ENCODE assay signal across 8 cellular contexts in genomic region chr4:147617173-147617840, GRCh38. TPM values are rescaled to one million over a fixed set of nuclear protein-coding genes. Genes with fewer than 3 reads are reported as not detected.
DNase-seq lines count a peak whose midpoint lies in the region; ATAC-seq, FAIRE-seq and TF ChIP-seq lines count a peak whose summit lies in the region.

Gene TMEM184C (plus strand): TSS chr4:147617397. CDS start chr4:147617957, 560 bp downstream.

- H3K4me2 ChIP-seq in keratinocyte (ENCODE audit: control insufficient read depth, extremely low read depth, insufficient read depth, low read depth, low read length): peak within 1 kb of the TSS; percentile 95

- TF ChIP-seq CTCF in chondrocyte (IDR thresholded peaks at IDR 0.05) (peak; percentile 40), keratinocyte (optimal IDR thresholded peaks at IDR 0.05 in 1 of 3, IDR thresholded peaks at IDR 0.05 in 1 of 3, conservative IDR thresholded peaks at IDR 0.05 in 1 of 3; ENCODE audit: extremely low read depth in 1 of 3, insufficient read depth in 2 of 3, low read length in 3 of 3) (peak in 2 of 3 experiments; percentile 14 to 29)

- H3K27ac ChIP-seq in keratinocyte (ENCODE audit: control insufficient read depth, insufficient read depth, low read length): peak within 1 kb of the TSS; percentile 91

- FAIRE-seq in keratinocyte (lab: Jason Lieb, UNC): peak; percentile 91

- H3K27me3 ChIP-seq in keratinocyte (ENCODE audit: control insufficient read depth, extremely low read depth, insufficient read depth, low read length): no peaks in the 10 kb centered on the region

- dilution Hi-C loops in keratinocyte (cut with MboI; ENCODE audit: extremely low pct_ligation_motif_present, low sequenced_read_pairs): no loop called here

- H3K4me3 Mint-ChIP-seq in chondrocyte (ENCODE audit: unreplicated experiment): peak within 1 kb of the TSS; percentile 96

- peaks cover 3% of the 10 kb centered on the region for H3K27me3 Mint-ChIP-seq in chondrocyte (ENCODE audit: low read depth)

- peak within 1 kb of the TSS; percentile 92 for H3K9ac ChIP-seq in keratinocyte (ENCODE audit: control insufficient read depth, extremely low read depth, insufficient read depth, low read length)

- H3K36me3 ChIP-seq in keratinocyte (ENCODE audit: control insufficient read depth in 2 of 2, extremely low read depth in 1 of 2, insufficient read depth in 2 of 2, low read length in 2 of 2): peaks cover 0 to 2% of the 10 kb centered on the region in 2 experiments

- peaks cover 6% of the 10 kb centered on the region for H3K36me3 Mint-ChIP-seq in chondrocyte (ENCODE audit: low read depth)

- H2AFZ ChIP-seq in keratinocyte (ENCODE audit: control insufficient read depth, low read length): peak within 1 kb of the TSS; percentile 96

- peaks cover 33% of the 10 kb centered on the region for H3K79me2 ChIP-seq in keratinocyte (ENCODE audit: control insufficient read depth, insufficient read depth, low read length)

- no peaks in the 10 kb centered on the region for H3K9me1 ChIP-seq in keratinocyte (ENCODE audit: control insufficient read depth, extremely low read depth, insufficient read depth, low read length)

- H3K9me3 Mint-ChIP-seq in chondrocyte (ENCODE audit: low read depth): no peaks in the 10 kb centered on the region

- H4K20me1 ChIP-seq in keratinocyte (ENCODE audit: control insufficient read depth, extremely low read depth, insufficient read depth, low read length): no peaks in the 10 kb centered on the region

- H3K27ac Mint-ChIP-seq in chondrocyte (ENCODE audit: unreplicated experiment): peak within 1 kb of the TSS; percentile 98

- H3K4me1 ChIP-seq in keratinocyte (ENCODE audit: control insufficient read depth, extremely low read depth, insufficient read depth, low read length): peaks cover 3% of the 10 kb centered on the region

- TF ChIP-seq POLR2A in GM19099 (IDR thresholded peaks at IDR 0.05; ENCODE audit: extremely low read depth, insufficient read length, low read depth): peak; percentile 90

- H3K4me3 ChIP-seq in keratinocyte (ENCODE audit: control insufficient read depth in 2 of 3, extremely low read depth in 1 of 3, insufficient read depth in 2 of 3, low read depth in 1 of 3, low read length in 3 of 3): peak within 1 kb of the TSS; percentile 85 to 98 (median 85)

- no peaks in the 10 kb centered on the region for H3K9me3 ChIP-seq in keratinocyte (ENCODE audit: control insufficient read depth, low read depth, low read length)

- DNase-seq in AG20443 (ENCODE audit: low spot score) (peak; percentile 97), NCI-H510A (lab: John Stamatoyannopoulos, UW) (peak; percentile 87), chondrocyte (ENCODE audit: low spot score) (peak; percentile 97), keratinocyte (ENCODE audit: low read depth, low spot score) (peak; percentile 68)
- DNase-seq in activated CD4-positive, alpha-beta T cell treated with anti-CD3 and anti-CD28 coated beads for 1 hour: peak; percentile 96
- peak; percentile 95 to 98 for DNase-seq in stimulated activated CD4-positive, alpha-beta T cell treated with anti-CD3 and anti-CD28 coated beads, Interleukin-15, amount 100 ng/mL, for 1 hour (ENCODE audit: low read depth in 1 of 2, low spot score in 1 of 2)

- ATAC-seq in HG03432 (IDR thresholded peaks at IDR 0.05; ENCODE audit: unreplicated experiment): peak; percentile 100

- peaks cover 47% of the 10 kb centered on the region for H3K4me1 Mint-ChIP-seq in chondrocyte (ENCODE audit: low read depth)

RNA-seq across cellular contexts. Expression of gene TMEM184C, which starts in this region (rescaled TPM):
- 35.3 to 40.8 TPM (median 39.3 TPM) in 3 replicates for total RNA-seq in chondrocyte
- 18.0 to 32.2 TPM (median 22.1 TPM) in 3 replicates for polyA plus RNA-seq in keratinocyte
- 18.9 TPM for polyA plus RNA-seq in keratinocyte (2011; ENCODE audit: low read depth)
- polyA plus RNA-seq in keratinocyte (2011; cell fraction: cytosol; rRNA removed): 12.2 and 23.3 TPM in 2 replicates
- 18.8 and 19.0 TPM in 2 replicates for polyA plus RNA-seq in keratinocyte (2011; cell fraction: nucleus; rRNA removed)
- 20.3 and 21.1 TPM in 2 replicates for polyA plus RNA-seq in keratinocyte (2012; ENCODE audit: low replicate concordance)
- 13.5 to 40.8 TPM (median 36.4 TPM) in 3 replicates for polyA minus RNA-seq in keratinocyte
- polyA minus RNA-seq in keratinocyte (2011; cell fraction: cytosol; rRNA and poly(A)+ RNA removed): 18.0 TPM
- 19.3 and 37.4 TPM in 2 replicates for polyA minus RNA-seq in keratinocyte (2011; cell fraction: nucleus; rRNA and poly(A)+ RNA removed)

Comparison
In these comparisons a context has a peak if more than half of its experiments do, and no peak if none do; other contexts are left out.
1. Peak in every context shown above with its lines: DNase-seq, ATAC-seq, H3K4me3 ChIP-seq and H3K27ac ChIP-seq.